Comparison of ENCODE assay signal across 8 cellular contexts in the genomic region with DNA sequence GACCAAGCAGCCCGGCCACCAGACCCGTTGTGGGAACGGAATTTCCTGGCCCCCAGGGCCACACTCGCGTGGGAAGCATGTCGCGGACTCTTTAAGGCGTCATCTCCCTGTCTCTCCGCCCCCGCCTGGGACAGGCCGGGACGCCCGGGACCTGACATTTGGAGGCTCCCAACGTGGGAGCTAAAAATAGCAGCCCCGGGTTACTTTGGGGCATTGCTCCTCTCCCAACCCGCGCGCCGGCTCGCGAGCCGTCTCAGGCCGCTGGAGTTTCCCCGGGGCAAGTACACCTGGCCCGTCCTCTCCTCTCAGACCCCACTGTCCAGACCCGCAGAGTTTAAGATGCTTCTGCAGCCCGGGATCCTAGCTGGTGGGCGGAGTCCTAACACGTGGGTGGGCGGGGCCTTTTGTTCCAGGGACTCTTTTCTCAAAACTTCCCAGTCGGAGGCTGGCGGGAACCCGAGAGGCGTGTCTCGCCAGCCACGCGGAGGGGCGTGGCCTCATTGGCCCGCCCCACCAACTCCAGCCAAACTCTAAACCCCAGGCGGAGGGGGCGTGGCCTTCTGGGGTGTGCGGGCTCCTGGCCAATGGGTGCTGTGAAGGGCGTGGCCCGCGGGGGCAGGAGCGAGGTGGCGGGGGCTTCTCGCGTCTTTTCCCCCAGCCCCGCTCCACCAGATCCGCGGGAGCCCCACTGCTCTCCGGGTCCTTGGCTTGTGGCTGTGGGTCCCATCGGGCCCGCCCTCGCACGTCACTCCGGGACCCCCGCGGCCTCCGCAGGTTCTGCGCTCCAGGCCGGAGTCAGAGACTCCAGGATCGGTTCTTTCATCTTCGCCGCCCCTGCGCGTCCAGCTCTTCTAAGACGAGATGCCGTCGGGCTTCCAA.
A peak's percentile ranks its signal among the peaks of the same experiment; 100 is the strongest.
DNase-seq lines count a peak whose midpoint lies in the region; ATAC-seq and TF ChIP-seq lines count a peak whose summit lies in the region.

A gene (plus strand): TSS at position 645 of the 879 bp plus-strand sequence. CDS start 217 bp downstream, at position 862.

- DNase-seq in NCI-H2171 (lab: John Stamatoyannopoulos, UW), result peak; percentile 98
- DNase-seq in activated CD4-positive, CD25-positive, alpha-beta regulatory T cell treated with anti-CD3 and anti-CD28 coated beads, Interleukin-2, amount 50 U/mL, for 16 hours (ENCODE audit: low read depth, low spot score), result peak; percentile 46
- peak; percentile 95 to 96 for DNase-seq in cardiac fibroblast (ENCODE audit: low read depth in 2 of 2)
- peak; percentile 99 for DNase-seq in iPS-NIHi7 (ENCODE audit: extremely low spot score)
- no peak for DNase-seq in cerebellar nuclear complex (lab: John Stamatoyannopoulos, UW)

- H3K4me3 ChIP-seq in DOHH2 (ENCODE audit: low read length), result peak within 1 kb of the TSS; percentile 73
- peak within 1 kb of the TSS; percentile 48 to 52 for H3K4me3 ChIP-seq in cardiac fibroblast (replicated peaks in 1 of 2; ENCODE audit: low read depth in 2 of 2, low read length in 2 of 2)
- peak within 1 kb of the TSS; percentile 14 to 46 (median 28) for H3K4me3 ChIP-seq in skin epidermis

- H3K9me2 ChIP-seq in DOHH2 (replicated peaks; ENCODE audit: control insufficient read depth, low read length), result no peaks in the 10 kb centered on the region

- H3K27ac ChIP-seq in DOHH2 (ENCODE audit: low read depth, low read length) (no peak within 1 kb of the TSS), skin epidermis (peak within 1 kb of the TSS in 14 of 21 experiments; percentile 4 to 74 (median 42))

- peak; percentile 61 for ATAC-seq in HG02642 (IDR thresholded peaks at IDR 0.05; ENCODE audit: poor library complexity, unreplicated experiment)

- H3K9me3 ChIP-seq in DOHH2 (ENCODE audit: control insufficient read depth, insufficient read depth, low read length), result no peaks in the 10 kb centered on the region

- H3K79me2 ChIP-seq in DOHH2 (ENCODE audit: control insufficient read depth, low read length), result no peaks in the 10 kb centered on the region

- no peaks in the 10 kb centered on the region for H4K20me1 ChIP-seq in DOHH2 (ENCODE audit: control insufficient read depth, insufficient read depth, low read depth, low read length)

- peaks cover 24% of the 10 kb centered on the region for H3K27me3 ChIP-seq in DOHH2 (ENCODE audit: control insufficient read depth, low read length)

- peak within 1 kb of the TSS; percentile 92 for H3K4me2 ChIP-seq in DOHH2 (ENCODE audit: low read length)

- peaks cover 3% of the 10 kb centered on the region; the same call in 1 of the 2 replicates for H3F3A ChIP-seq in DOHH2 (ENCODE audit: control insufficient read depth, insufficient read depth)

- peaks cover 26% of the 10 kb centered on the region for H3K4me1 ChIP-seq in DOHH2 (ENCODE audit: control insufficient read depth, low read length)

- H3K36me3 ChIP-seq in DOHH2 (ENCODE audit: control insufficient read depth, low read length), result no peaks in the 10 kb centered on the region

- no peak for TF ChIP-seq CTCF in DOHH2 (IDR thresholded peaks at IDR 0.05; ENCODE audit: low read depth, low read length, poor library complexity, severe bottlenecking)
- TF ChIP-seq CTCF in cardiac fibroblast (IDR thresholded peaks at IDR 0.05; ENCODE audit: low read depth, low read length), result no peak

Comparison
In these comparisons a context has a peak if more than half of its experiments do, and no peak if none do; other contexts are left out.
1. DNase-seq: peak in NCI-H2171 (single experiment), activated CD4-positive, CD25-positive, alpha-beta regulatory T cell treated with anti-CD3 and anti-CD28 coated beads, Interleukin-2, amount 50 U/mL, for 16 hours (single experiment), cardiac fibroblast (2 of 2) and iPS-NIHi7 (single experiment); none in cerebellar nuclear complex (0 of 2).
2. Peak in every context shown above with its lines, with median percentiles within 50 percentile points of each other: H3K4me3 ChIP-seq.